8 cellular contexts compared by ENCODE assay signal in genomic region chr14:50830044-50830931, GRCh38. TPM values are rescaled to one million over a fixed set of nuclear protein-coding genes. Genes with fewer than 3 reads are reported as not detected.
DNase-seq lines count a peak whose midpoint lies in the region; ATAC-seq and TF ChIP-seq lines count a peak whose summit lies in the region.

No MANE protein-coding gene starts in this region.

- TF ChIP-seq EP300 in transverse colon (IDR thresholded peaks at IDR 0.05; ENCODE audit: low read depth), result no peak

- no peaks in the 10 kb centered on the region for H3K27me3 ChIP-seq in CD4-positive, alpha-beta memory T cell (ENCODE audit: insufficient read depth, low read length)
- H3K27me3 ChIP-seq in osteoblast (ENCODE audit: insufficient read depth, low read length) (no peaks in the 10 kb centered on the region), transverse colon (no peaks in the 10 kb centered on the region)

- H3K4me1 Mint-ChIP-seq in CD4-positive, alpha-beta memory T cell, result peaks cover 47 to 73% (median 55%) of the 10 kb centered on the region in 4 donors

- H3K9me3 ChIP-seq in CD4-positive, alpha-beta memory T cell (ENCODE audit: control insufficient read depth in 1 of 2, low read length in 2 of 2), result no peaks in the 10 kb centered on the region
- no peaks in the 10 kb centered on the region for H3K9me3 ChIP-seq in osteoblast (ENCODE audit: low read depth, low read length)
- H3K9me3 ChIP-seq in transverse colon, result no peaks in the 10 kb centered on the region

- peak overlapping the region; percentile 77 to 78 for H3K4me3 ChIP-seq in CD4-positive, alpha-beta memory T cell (ENCODE audit: low read length in 2 of 2)
- H3K4me3 ChIP-seq in osteoblast (ENCODE audit: insufficient read depth, low read length) (peak overlapping the region; percentile 76), transverse colon (peak overlapping the region; percentile 92 to 98 (median 96))

- DNase-seq in CD4-positive, alpha-beta memory T cell, result peak; percentile 58 to 82 (median 62)
- peak; percentile 32 for DNase-seq in RWPE1 (ENCODE audit: low spot score)
- peak; percentile 26 to 58 (median 42) for DNase-seq in activated naive CD4-positive, alpha-beta T cell (lab: John Stamatoyannopoulos, UW)
- peak; percentile 44 for DNase-seq in glomerular visceral epithelial cell (ENCODE audit: extremely low spot score)
- peak; percentile 87 for DNase-seq in osteoblast (ENCODE audit: insufficient read length, low spot score, missing footprints)
- peak; percentile 52 for DNase-seq in transverse colon

- peak overlapping the region; percentile 88 for H3K4me2 ChIP-seq in osteoblast (ENCODE audit: insufficient read depth, low read length)

- no peaks in the 10 kb centered on the region for H3K27me3 Mint-ChIP-seq in CD4-positive, alpha-beta memory T cell

- in situ Hi-C loops in transverse colon (cut with MboI; ENCODE audit: low pct_ligation_motif_present in 1 of 4, low pct_unique_long_range_greater_than_20kb in 1 of 4, low sequenced_read_pairs in 3 of 4), result no loop called here

- intact Hi-C loops in CD4-positive, alpha-beta memory T cell (cut with micrococcal nuclease), result loop anchor here (1.0 to 5.0 kb wide), 6 partner anchors 9 to 822 kb away; partner anchors contain the start of genes FRMD6 and SAV1
- intact Hi-C loops in transverse colon (cut with DNase I; ENCODE audit: low total_unique reads), result no loop called here

- peak overlapping the region; percentile 43 for H2AFZ ChIP-seq in osteoblast (ENCODE audit: low read length)

- no peaks in the 10 kb centered on the region for H3K36me3 ChIP-seq in CD4-positive, alpha-beta memory T cell (ENCODE audit: insufficient read depth, low read length)
- H3K36me3 ChIP-seq in osteoblast (ENCODE audit: insufficient read depth, low read length) (peaks cover 6% of the 10 kb centered on the region), transverse colon (no peaks in the 10 kb centered on the region)

- H3K4me3 Mint-ChIP-seq in CD4-positive, alpha-beta memory T cell, result peak overlapping the region; percentile 89 to 100 (median 94)

- peak; percentile 31 for ATAC-seq in GM19463 (IDR thresholded peaks at IDR 0.05; ENCODE audit: unreplicated experiment)
- ATAC-seq in HG03571 (IDR thresholded peaks at IDR 0.05; ENCODE audit: unreplicated experiment), result peak; percentile 32

- peaks cover 50% of the 10 kb centered on the region for H3K79me2 ChIP-seq in osteoblast (ENCODE audit: insufficient read depth, low read length)

- TF ChIP-seq CTCF in RWPE1 (conservative IDR thresholded peaks at IDR 0.05; ENCODE audit: low read depth), result no peak
- no peak for TF ChIP-seq CTCF in osteoblast (IDR thresholded peaks at IDR 0.05; ENCODE audit: extremely low read depth, low read depth, low read length)
- TF ChIP-seq CTCF in transverse colon (IDR thresholded peaks at IDR 0.05), result no peak

- POLR2A ChIA-PET in CD4-positive, alpha-beta memory T cell (lab: Charles Lee; ENCODE audit: partially characterized antibody), result interaction anchor here (0.8 to 4.4 kb wide), 14 partner anchors 9 to 467 kb away, joined by 3 to 53 read pairs (median 5); partner anchors contain the start of gene MAP4K5
- POLR2A ChIA-PET in RWPE1 (lab: Yijun Ruan, JAX; ENCODE audit: low non-redundant PET), result interaction anchor here (1.0 kb wide), 1 partner anchor 18 kb away, joined by 3 read pairs; no protein-coding TSS in a partner anchor

- peak overlapping the region; percentile 60 for H3K27ac ChIP-seq in CD4-positive, alpha-beta memory T cell (ENCODE audit: low read depth, low read length)
- H3K27ac ChIP-seq in RWPE1 (peak overlapping the region; percentile 80), osteoblast (ENCODE audit: low read depth, low read length) (peak overlapping the region; percentile 8), transverse colon (peak overlapping the region; percentile 94)

- peaks cover 0 to 3% (median 0%) of the 10 kb centered on the region in 8 donors for H3K9me3 Mint-ChIP-seq in CD4-positive, alpha-beta memory T cell

- peaks cover 56% of the 10 kb centered on the region for H3K4me1 ChIP-seq in CD4-positive, alpha-beta memory T cell (ENCODE audit: insufficient read depth, low read length)
- H3K4me1 ChIP-seq in osteoblast (ENCODE audit: insufficient read depth, low read length) (peaks cover 17% of the 10 kb centered on the region), transverse colon (peaks cover 5 to 31% (median 21%) of the 10 kb centered on the region in 4 donors)

- WGBS in transverse colon (ENCODE audit: low coverage in 1 of 2), 2 donors, result 0 to 1% methylated on average over 1 to 69 of the region's 93 CpGs

- peaks cover 46% of the 10 kb centered on the region for H4K20me1 ChIP-seq in osteoblast (ENCODE audit: insufficient read depth, low read length)

- CTCF ChIA-PET in CD4-positive, alpha-beta memory T cell (lab: Charles Lee; ENCODE audit: partially characterized antibody), result interaction anchor here (0.6 to 5.1 kb wide), 10 partner anchors 10 to 970 kb away, joined by 3 to 55 read pairs (median 4); no protein-coding TSS in a partner anchor
- CTCF ChIA-PET in RWPE1 (lab: Yijun Ruan, JAX), result interaction anchor here (0.6 to 0.7 kb wide), 2 partner anchors 30 kb away, joined by 3 to 7 read pairs; no protein-coding TSS in a partner anchor

- no peak for TF ChIP-seq POLR2A in transverse colon (IDR thresholded peaks at IDR 0.05)

- H3K36me3 Mint-ChIP-seq in CD4-positive, alpha-beta memory T cell, result peaks cover 0 to 12% of the 10 kb centered on the region in 2 donors

- peak overlapping the region; percentile 71 to 96 (median 88) for H3K27ac Mint-ChIP-seq in CD4-positive, alpha-beta memory T cell

RNA-seq across cellular contexts. Expression of gene NIN, which starts 0.7 kb away (rescaled TPM):
- 100 to 1,000 TPM in 1 of 2 experiments, 10 to 100 TPM in 1; 99.7 to 102 TPM for total RNA-seq in CD4-positive, alpha-beta memory T cell
- polyA plus RNA-seq in CD4-positive, alpha-beta memory T cell, result 10 to 100 TPM in 1 of 2 donors, 1 to 10 TPM in 1; 8.5 to 50.1 TPM
- total RNA-seq in osteoblast (40.2 and 42.4 TPM in 2 replicates), transverse colon (10 to 100 TPM in 3 of 4 donors, 1 to 10 TPM in 1; 9.4 to 66.3 (median 26.5) TPM)

RNA-seq across cellular contexts. Expression of gene ABHD12B, which starts 41.6 kb away (rescaled TPM):
- total RNA-seq in CD4-positive, alpha-beta memory T cell, result not detected
- not detected for polyA plus RNA-seq in CD4-positive, alpha-beta memory T cell
- total RNA-seq in osteoblast (not detected in 2 replicates), transverse colon (1 to 10 TPM in 2 of 4 donors, under 1 TPM in 1, not detected in 1; 0.32 to 7.9 (median 2.5) TPM)

Comparison
In these comparisons a context has a peak if more than half of its experiments do, and no peak if none do; other contexts are left out.
1. Peak in every context shown above with its lines: DNase-seq, ATAC-seq, H3K4me3 ChIP-seq and H3K27ac ChIP-seq.
2. DNase-seq: peak in every context shown above with its lines; median percentile 87 in osteoblast; 62 in CD4-positive, alpha-beta memory T cell; 52 in transverse colon; 44 in glomerular visceral epithelial cell; 42 in activated naive CD4-positive, alpha-beta T cell; 32 in RWPE1.
3. H3K27ac ChIP-seq: peak in every context shown above with its lines; median percentile 94 in transverse colon; 80 in RWPE1; 60 in CD4-positive, alpha-beta memory T cell; 8 in osteoblast.